In the genomic region with DNA sequence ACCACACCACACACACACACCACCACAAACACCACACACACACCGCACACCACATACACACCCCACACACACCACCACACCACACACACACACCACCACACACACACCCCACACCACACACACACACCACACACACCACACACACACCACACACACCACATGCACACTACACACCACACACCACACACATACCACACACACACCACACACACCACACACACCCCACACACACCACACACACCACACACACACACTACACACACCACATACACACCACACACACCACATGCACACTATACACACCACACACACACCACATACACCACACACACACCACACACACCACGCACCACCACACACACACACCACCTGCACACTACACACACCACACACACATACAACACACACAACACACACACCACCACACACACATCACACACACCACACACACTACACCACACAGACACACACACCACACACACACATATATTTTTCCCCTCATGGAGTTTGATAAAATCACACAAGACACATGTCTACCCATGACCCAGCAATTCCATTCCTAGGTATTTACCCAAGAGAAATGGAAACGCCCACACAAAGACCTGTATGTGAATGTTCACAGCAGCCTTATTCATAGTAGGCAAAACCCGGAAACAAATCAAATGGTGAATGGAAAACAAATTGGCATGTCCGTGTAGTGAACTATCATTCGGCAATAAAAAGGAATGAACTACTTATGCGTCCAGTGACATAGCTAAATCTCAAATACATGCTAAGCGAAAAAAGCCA, we compare ENCODE assay signal across 17 cellular contexts. TPM values are rescaled to one million over a fixed set of nuclear protein-coding genes. Genes with fewer than 3 reads are reported as not detected.
DNase-seq lines count a peak whose midpoint lies in the region; ATAC-seq, FAIRE-seq and TF ChIP-seq lines count a peak whose summit lies in the region.
"Had no signal": no experiment of that assay in that cellular context is flagged by ENCODE, and none has a peak within 500 bp of the region (broad histone marks: within the 10 kb centered on the region; RNA-seq: fewer than 3 reads in every experiment).

No MANE protein-coding gene starts in this region.

- FAIRE-seq in bronchial epithelial cell (lab: Jason Lieb, UNC), result peak; percentile 99

- DNase-seq in activated CD4-positive, alpha-beta T cell treated with anti-CD3 and anti-CD28 coated beads, Interleukin-2, amount 10 ng/mL, durations not matched to agents 24 days and 14 days, result no peak
- DNase-seq in activated CD4-positive, alpha-beta T cell treated with anti-CD3 and anti-CD28 coated beads for 48 hours, result no peak
- peak; percentile 58 for DNase-seq in LNCaP clone FGC (ENCODE audit: low read depth)
- DNase-seq in bronchial epithelial cell (ENCODE audit: low read depth), result no peak
- DNase-seq in progenitor cell of endocrine pancreas (ENCODE audit: low spot score, unreplicated experiment), result no peak
- DNase-seq in GM19240 (ENCODE audit: insufficient read length, low spot score), result no peak
- DNase-seq in NCI-H2171 treated with DMSO at 0.1 percent for 48 hours (lab: John Stamatoyannopoulos, UW), result no peak
- DNase-seq: NCI-H1694, NCI-H510A treated with DMSO at 0.1 percent for 48 hours, OCI-M1, psoas muscle, SK-N-SH had no signal

- TF ChIP-seq CTCF in LNCaP clone FGC (IDR thresholded peaks at IDR 0.05; ENCODE audit: control insufficient read depth, extremely low read depth, insufficient read depth) (no peak), bronchial epithelial cell (IDR thresholded peaks at IDR 0.05; ENCODE audit: insufficient read depth, low read length, severe bottlenecking) (no peak), progenitor cell of endocrine pancreas (IDR thresholded peaks at IDR 0.05; ENCODE audit: unreplicated experiment) (no peak)

- H3K4me1 Mint-ChIP-seq in activated CD4-positive, alpha-beta T cell treated with anti-CD3 and anti-CD28 coated beads, Interleukin-2, amount 10 ng/mL, durations not matched to agents 24 days and 14 days, result peaks cover 76% of the 10 kb centered on the region
- peaks cover 6% of the 10 kb centered on the region for H3K4me1 Mint-ChIP-seq in progenitor cell of endocrine pancreas (ENCODE audit: low read depth)

- peaks cover 5% of the 10 kb centered on the region for H3K9me3 Mint-ChIP-seq in activated CD4-positive, alpha-beta T cell treated with anti-CD3 and anti-CD28 coated beads, Interleukin-2, amount 10 ng/mL, durations not matched to agents 24 days and 14 days
- no peaks in the 10 kb centered on the region for H3K9me3 Mint-ChIP-seq in progenitor cell of endocrine pancreas (ENCODE audit: low read depth)

- H3K4me3 ChIP-seq in LNCaP clone FGC (ENCODE audit: low read depth, low read length), result no peak overlapping the region
- no peak overlapping the region for H3K4me3 ChIP-seq in bronchial epithelial cell (ENCODE audit: low read depth, low read length)
- H3K4me3 ChIP-seq: psoas muscle had no signal

- H3K27ac Mint-ChIP-seq in activated CD4-positive, alpha-beta T cell treated with anti-CD3 and anti-CD28 coated beads, Interleukin-2, amount 10 ng/mL, durations not matched to agents 24 days and 14 days, result peak overlapping the region; percentile 96
- peak overlapping the region; percentile 86 for H3K27ac Mint-ChIP-seq in progenitor cell of endocrine pancreas

- H3K27me3 Mint-ChIP-seq in activated CD4-positive, alpha-beta T cell treated with anti-CD3 and anti-CD28 coated beads, Interleukin-2, amount 10 ng/mL, durations not matched to agents 24 days and 14 days, result no peaks in the 10 kb centered on the region
- H3K27me3 Mint-ChIP-seq in progenitor cell of endocrine pancreas, result peaks cover 3% of the 10 kb centered on the region

- H3K4me3 Mint-ChIP-seq in activated CD4-positive, alpha-beta T cell treated with anti-CD3 and anti-CD28 coated beads, Interleukin-2, amount 10 ng/mL, durations not matched to agents 24 days and 14 days, result peak overlapping the region; percentile 58
- H3K4me3 Mint-ChIP-seq in progenitor cell of endocrine pancreas (ENCODE audit: low read depth), result no peak overlapping the region

- peaks cover 88% of the 10 kb centered on the region for H3K36me3 Mint-ChIP-seq in activated CD4-positive, alpha-beta T cell treated with anti-CD3 and anti-CD28 coated beads, Interleukin-2, amount 10 ng/mL, durations not matched to agents 24 days and 14 days (ENCODE audit: low read depth)
- no peaks in the 10 kb centered on the region for H3K36me3 Mint-ChIP-seq in progenitor cell of endocrine pancreas (ENCODE audit: insufficient read depth)

- H3K27me3 ChIP-seq in bronchial epithelial cell (ENCODE audit: control insufficient read depth, insufficient read depth, low read length), result peaks cover 2% of the 10 kb centered on the region

- intact Hi-C loops in activated CD4-positive, alpha-beta T cell treated with anti-CD3 and anti-CD28 coated beads, Interleukin-2, amount 10 ng/mL, durations not matched to agents 24 days and 14 days (cut with micrococcal nuclease), result loop anchor here (1.0 to 2.0 kb wide), 4 partner anchors 14 to 130 kb away; partner anchors contain the start of gene CD5

- no peaks in the 10 kb centered on the region for H3K36me3 ChIP-seq in bronchial epithelial cell (ENCODE audit: control insufficient read depth, insufficient read depth, low read length)

- ATAC-seq in GM18517 (IDR thresholded peaks at IDR 0.05; ENCODE audit: unreplicated experiment), result no peak
- ATAC-seq: left lobe of liver, psoas muscle had no signal

RNA-seq across cellular contexts. Expression of gene CD5, which starts 14.3 kb away (rescaled TPM):
- total RNA-seq in activated CD4-positive, alpha-beta T cell treated with anti-CD3 and anti-CD28 coated beads, Interleukin-2, amount 10 ng/mL, durations not matched to agents 24 days and 14 days, result 368 and 385 TPM in 2 replicates
- total RNA-seq in bronchial epithelial cell (not detected in 2 replicates), progenitor cell of endocrine pancreas (not detected in 2 replicates)
- total RNA-seq: A673, myocyte, temporal lobe had no signal

RNA-seq across cellular contexts. Expression of gene VPS37C, which starts 44.6 kb away (rescaled TPM):
- 13.3 and 13.7 TPM in 2 replicates for total RNA-seq in activated CD4-positive, alpha-beta T cell treated with anti-CD3 and anti-CD28 coated beads, Interleukin-2, amount 10 ng/mL, durations not matched to agents 24 days and 14 days
- total RNA-seq in bronchial epithelial cell (8.7 and 11.3 TPM in 2 replicates), progenitor cell of endocrine pancreas (28.1 and 30.8 TPM in 2 replicates)

Comparison
In these comparisons a context has a peak if more than half of its experiments do, and no peak if none do; other contexts are left out.
1. RNA of gene CD5, which starts 14.3 kb away (total RNA-seq): 368 to 385 TPM in activated CD4-positive, alpha-beta T cell treated with anti-CD3 and anti-CD28 coated beads, Interleukin-2, amount 10 ng/mL, durations not matched to agents 24 days and 14 days; not detected in bronchial epithelial cell and not detected in progenitor cell of endocrine pancreas; every median in the first group is over 100 times any median in the second.